In the genomic region with DNA sequence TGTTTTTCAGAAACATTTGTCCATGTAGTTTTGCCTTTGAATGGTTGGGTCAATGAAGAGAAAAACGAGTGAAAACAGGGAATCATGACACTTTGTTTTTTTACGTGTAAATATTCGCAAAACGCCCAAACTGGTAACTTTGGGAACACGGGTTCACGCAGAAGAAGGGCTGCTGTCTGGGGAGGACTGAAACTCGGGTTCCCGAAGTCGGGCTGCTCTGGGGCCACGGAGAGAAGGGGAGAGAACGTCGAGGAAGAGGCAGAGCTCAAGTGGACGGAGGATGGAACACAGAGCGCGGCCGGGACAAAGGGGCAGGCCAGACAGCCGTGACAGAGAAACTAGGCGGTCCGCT, we compare ENCODE assay signal across 8 cellular contexts. TPM values are rescaled to one million over a fixed set of nuclear protein-coding genes. Genes with fewer than 3 reads are reported as not detected.
DNase-seq lines count a peak whose midpoint lies in the region; ATAC-seq and TF ChIP-seq lines count a peak whose summit lies in the region.

No MANE protein-coding gene starts in this region.

- intact Hi-C loops in CD8-positive, alpha-beta T cell (cut with DNase I, micrococcal nuclease), result loop anchor here (1.0 to 2.0 kb wide), 6 partner anchors 94 to 1552 kb away; a partner anchor contains a TSS

- DNase-seq in CD8-positive, alpha-beta T cell, result peak in 1 of 7 experiments; percentile 24
- DNase-seq in adipocyte (ENCODE audit: low read depth) (no peak), iPS-NIHi7 (ENCODE audit: extremely low spot score) (peak; percentile 68), NCI-H187 treated with DMSO at 0.1 percent for 48 hours (lab: John Stamatoyannopoulos, UW) (no peak), NCI-H69 (lab: John Stamatoyannopoulos, UW) (no peak)
- no peak for DNase-seq in stimulated activated naive B cell treated with anti-CD40 and anti-IgM and Interleukin-4, amounts not matched to agents 10 μg/mL and 1 μg/mL and 100 μg/mL, for 72 hours

- CTCF ChIA-PET in CD8-positive, alpha-beta T cell (lab: Charles Lee), result interaction anchor here (0.6 kb wide), 1 partner anchor 90 kb away, joined by 3 read pairs; no protein-coding TSS in a partner anchor

- H3K9me3 ChIP-seq in CD8-positive, alpha-beta T cell (ENCODE audit: low read length), result no peaks in the 10 kb centered on the region
- H3K9me3 ChIP-seq in HUES6 (ENCODE audit: control insufficient read depth, insufficient read depth, low read depth, low read length) (peaks cover 4% of the 10 kb centered on the region; the same call in 1 of the 2 replicates), adipocyte (ENCODE audit: control insufficient read depth, low read length) (peaks cover 4% of the 10 kb centered on the region)

- POLR2A ChIA-PET in CD8-positive, alpha-beta T cell (lab: Charles Lee), result interaction anchor here (0.6 to 2.5 kb wide), 2 partner anchors 258 to 264 kb away, joined by 3 to 18 read pairs; a partner anchor contains a TSS

- ATAC-seq in CD8-positive, alpha-beta T cell, result peak; percentile 15
- peak; percentile 31 for ATAC-seq in GM19438 (IDR thresholded peaks at IDR 0.05; ENCODE audit: low read depth, unreplicated experiment)
- peak in 1 of 2 donors; percentile 54 for ATAC-seq in stimulated activated naive B cell treated with anti-CD40 and anti-IgM and Interleukin-4, amounts not matched to agents 10 μg/mL and 1 μg/mL and 100 μg/mL, for 72 hours (replicated peaks)

- H3K9me3 Mint-ChIP-seq in CD8-positive, alpha-beta T cell, result peaks cover 4% of the 10 kb centered on the region
- peaks cover 4 to 5% of the 10 kb centered on the region in 2 donors for H3K9me3 Mint-ChIP-seq in stimulated activated naive B cell treated with anti-CD40 and anti-IgM and Interleukin-4, amounts not matched to agents 10 μg/mL and 1 μg/mL and 100 μg/mL, for 72 hours

- H3K4me3 ChIP-seq in CD8-positive, alpha-beta T cell (ENCODE audit: low read depth, low read length), result peak overlapping the region; percentile 88
- H3K4me3 ChIP-seq in HUES6 (ENCODE audit: low read depth, low read length) (peak overlapping the region; percentile 92), adipocyte (ENCODE audit: low read length) (peak overlapping the region; percentile 87)

- H3K27me3 Mint-ChIP-seq in CD8-positive, alpha-beta T cell (ENCODE audit: low read depth), result no peaks in the 10 kb centered on the region
- no peaks in the 10 kb centered on the region for H3K27me3 Mint-ChIP-seq in stimulated activated naive B cell treated with anti-CD40 and anti-IgM and Interleukin-4, amounts not matched to agents 10 μg/mL and 1 μg/mL and 100 μg/mL, for 72 hours

- H3K4me3 Mint-ChIP-seq in CD8-positive, alpha-beta T cell, result peak overlapping the region; percentile 89
- H3K4me3 Mint-ChIP-seq in stimulated activated naive B cell treated with anti-CD40 and anti-IgM and Interleukin-4, amounts not matched to agents 10 μg/mL and 1 μg/mL and 100 μg/mL, for 72 hours, result peak overlapping the region; percentile 90 to 91

- H3K4me1 ChIP-seq in CD8-positive, alpha-beta T cell (ENCODE audit: insufficient read depth, low read length), result peaks cover 8% of the 10 kb centered on the region
- H3K4me1 ChIP-seq in HUES6 (ENCODE audit: control insufficient read depth, insufficient read depth, low read length), result peaks cover 21% of the 10 kb centered on the region
- H3K4me1 ChIP-seq in adipocyte (ENCODE audit: control insufficient read depth, insufficient read depth, low read length), result peaks cover 6% of the 10 kb centered on the region

- peaks cover 20% of the 10 kb centered on the region for H3K4me1 Mint-ChIP-seq in CD8-positive, alpha-beta T cell (ENCODE audit: low read depth)
- peaks cover 17 to 24% of the 10 kb centered on the region in 2 donors for H3K4me1 Mint-ChIP-seq in stimulated activated naive B cell treated with anti-CD40 and anti-IgM and Interleukin-4, amounts not matched to agents 10 μg/mL and 1 μg/mL and 100 μg/mL, for 72 hours

- no peaks in the 10 kb centered on the region for H3K27me3 ChIP-seq in CD8-positive, alpha-beta T cell (ENCODE audit: insufficient read depth, low read length)
- H3K27me3 ChIP-seq in HUES6 (ENCODE audit: control insufficient read depth, insufficient read depth, low read length) (no peaks in the 10 kb centered on the region), adipocyte (replicated peaks; ENCODE audit: control insufficient read depth, insufficient read depth, low read length) (peaks cover under 1% of the 10 kb centered on the region)

- peak overlapping the region; percentile 88 for H3K27ac Mint-ChIP-seq in CD8-positive, alpha-beta T cell
- H3K27ac Mint-ChIP-seq in stimulated activated naive B cell treated with anti-CD40 and anti-IgM and Interleukin-4, amounts not matched to agents 10 μg/mL and 1 μg/mL and 100 μg/mL, for 72 hours, result peak overlapping the region; percentile 99

- H3K27ac ChIP-seq in CD8-positive, alpha-beta T cell (ENCODE audit: low read depth, low read length), result peak overlapping the region; percentile 61
- H3K27ac ChIP-seq in HUES6 (ENCODE audit: low read depth, low read length), result peak overlapping the region; percentile 92

- peaks cover 5% of the 10 kb centered on the region for H3K36me3 Mint-ChIP-seq in CD8-positive, alpha-beta T cell
- peaks cover 2 to 6% of the 10 kb centered on the region in 2 donors for H3K36me3 Mint-ChIP-seq in stimulated activated naive B cell treated with anti-CD40 and anti-IgM and Interleukin-4, amounts not matched to agents 10 μg/mL and 1 μg/mL and 100 μg/mL, for 72 hours

- no peaks in the 10 kb centered on the region for H3K36me3 ChIP-seq in CD8-positive, alpha-beta T cell (ENCODE audit: insufficient read depth, low read length)
- H3K36me3 ChIP-seq in HUES6 (ENCODE audit: control insufficient read depth, insufficient read depth, low read length), result peaks cover 3% of the 10 kb centered on the region; the same call in 1 of the 2 replicates
- H3K36me3 ChIP-seq in adipocyte (ENCODE audit: control insufficient read depth, insufficient read depth, low read length, severe bottlenecking), result peaks cover 3% of the 10 kb centered on the region

- TF ChIP-seq CTCF in CD8-positive, alpha-beta T cell (IDR thresholded peaks at IDR 0.05), result no peak

- peak overlapping the region; percentile 96 for H3K9ac ChIP-seq in HUES6 (ENCODE audit: low read length)
- H3K9ac ChIP-seq in adipocyte (ENCODE audit: low read length), result peak overlapping the region; percentile 91

RNA-seq across cellular contexts. Expression of a gene that starts 0.5 kb away (rescaled TPM):
- 1 to 10 TPM; 2.5 to 2.9 TPM for total RNA-seq in CD8-positive, alpha-beta T cell

RNA-seq across cellular contexts. Expression of a gene that starts 43.0 kb away (rescaled TPM):
- total RNA-seq in CD8-positive, alpha-beta T cell, result 10 to 100 TPM; 29.3 to 39.2 TPM
